In the genomic region with DNA sequence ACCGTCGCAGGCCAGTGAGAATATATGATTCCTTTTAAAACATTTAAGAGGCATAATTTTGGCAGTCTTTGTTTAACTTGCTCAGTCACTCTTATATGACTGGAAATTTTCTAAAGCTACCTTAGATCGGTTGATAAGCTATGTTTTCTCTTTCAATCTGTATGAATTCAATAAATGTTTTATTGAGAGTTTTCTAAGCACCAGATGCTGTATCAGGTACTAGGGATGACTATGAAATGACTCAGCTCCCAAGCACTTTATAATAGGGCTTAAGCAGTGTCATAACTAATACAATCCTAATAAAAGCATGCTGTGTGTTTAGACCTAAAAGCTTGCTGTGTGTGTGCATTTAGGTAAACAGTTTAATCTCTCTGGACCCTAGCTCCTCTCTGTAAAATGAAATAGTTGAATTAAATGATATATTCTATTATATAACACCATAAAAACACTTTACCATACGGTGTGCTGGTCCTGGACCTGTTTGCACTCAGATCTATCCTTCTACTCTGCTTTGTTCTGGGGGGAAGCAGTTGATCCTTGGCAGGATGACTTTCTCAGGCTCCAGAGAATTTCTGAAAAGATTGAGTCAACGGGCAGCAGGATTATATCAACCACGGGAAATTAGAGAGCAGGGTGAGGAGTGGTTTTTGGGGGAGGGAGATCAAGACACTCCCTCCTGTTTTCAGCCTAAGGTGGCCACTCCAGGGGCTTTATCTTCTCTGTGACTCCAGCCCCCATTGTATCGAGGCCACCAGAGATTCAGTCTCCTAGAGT, we compare ENCODE assay signal across 15 cellular contexts. TPM values are rescaled to one million over a fixed set of nuclear protein-coding genes. Genes with fewer than 3 reads are reported as not detected.
DNase-seq lines count a peak whose midpoint lies in the region; ATAC-seq, FAIRE-seq and TF ChIP-seq lines count a peak whose summit lies in the region.
"Had no signal": no experiment of that assay in that cellular context is flagged by ENCODE, and none has a peak within 500 bp of the region (broad histone marks: within the 10 kb centered on the region; RNA-seq: fewer than 3 reads in every experiment).

No MANE protein-coding gene starts in this region.

- H3K27me3 ChIP-seq in BJ (ENCODE audit: control insufficient read depth, insufficient read depth, low read length) (no peaks in the 10 kb centered on the region), brain microvascular endothelial cell (replicated peaks) (no peaks in the 10 kb centered on the region), left lung (no peaks in the 10 kb centered on the region)
- H3K27me3 ChIP-seq: ovary had no signal

- in situ Hi-C loops in brain microvascular endothelial cell (cut with HindIII; ENCODE audit: low pct_ligation_motif_present, low sequenced_read_pairs) = no loop called here

- intact Hi-C loops in left lung (cut with DNase I) = no loop called here
- intact Hi-C loops in posterior cingulate gyrus (cut with DNase I) = no loop called here

- no peaks in the 10 kb centered on the region for H3K9me3 ChIP-seq in left lung
- H3K9me3 ChIP-seq: ovary had no signal

- no peak for FAIRE-seq in frontal cortex (lab: Jason Lieb, UNC)

- POLR2A ChIA-PET in BJ (lab: Charles Lee) = no interaction called here

- H3K27ac ChIP-seq in brain microvascular endothelial cell (peak overlapping the region; percentile 70), left lung (no peak overlapping the region)
- H3K27ac ChIP-seq: ovary, WERI-Rb-1 had no signal

- H3K36me3 ChIP-seq in BJ (ENCODE audit: control insufficient read depth, insufficient read depth, low read length) (no peaks in the 10 kb centered on the region), brain microvascular endothelial cell (replicated peaks) (no peaks in the 10 kb centered on the region), left lung (no peaks in the 10 kb centered on the region)
- H3K36me3 ChIP-seq: ovary, WERI-Rb-1 had no signal

- no peaks in the 10 kb centered on the region for H3K4me1 Mint-ChIP-seq in stimulated activated naive CD8-positive, alpha-beta T cell treated with anti-CD3 and anti-CD28 coated beads, Interleukin-15, amount 100 ng/mL, for 72 hours

- H3K4me3 ChIP-seq in BJ (ENCODE audit: low read depth, low read length) (no peak overlapping the region), LNCaP clone FGC (ENCODE audit: low read depth, low read length) (no peak overlapping the region), brain microvascular endothelial cell (ENCODE audit: low read depth, low read length) (no peak overlapping the region), left lung (no peak overlapping the region)
- H3K4me3 ChIP-seq: ovary had no signal

- ATAC-seq in left lung (peak; percentile 69), GM21423 (IDR thresholded peaks at IDR 0.05; ENCODE audit: unreplicated experiment) (no peak)
- no peak for ATAC-seq in stimulated activated naive CD8-positive, alpha-beta T cell treated with anti-CD3 and anti-CD28 coated beads, Interleukin-15, amount 100 ng/mL, for 72 hours

- no peak overlapping the region for H3K27ac Mint-ChIP-seq in stimulated activated naive CD8-positive, alpha-beta T cell treated with anti-CD3 and anti-CD28 coated beads, Interleukin-15, amount 100 ng/mL, for 72 hours
- H3K27ac Mint-ChIP-seq: activated T-cell treated with anti-CD3 and anti-CD28 coated beads, Interleukin-2, amount 50 U/mL, for 24 hours had no signal

- no peaks in the 10 kb centered on the region for H3K9me3 Mint-ChIP-seq in stimulated activated naive CD8-positive, alpha-beta T cell treated with anti-CD3 and anti-CD28 coated beads, Interleukin-15, amount 100 ng/mL, for 72 hours
- H3K9me3 Mint-ChIP-seq: activated T-cell treated with anti-CD3 and anti-CD28 coated beads, Interleukin-2, amount 50 U/mL, for 24 hours had no signal

- DNase-seq in BJ (ENCODE audit: low read depth) (peak; percentile 55), LNCaP clone FGC (ENCODE audit: low read depth) (peak; percentile 42), brain microvascular endothelial cell (no peak), left lung (no peak), posterior cingulate gyrus (no peak), frontal cortex (ENCODE audit: low spot score in 2 of 2) (no peak)
- no peak for DNase-seq in stimulated activated naive CD8-positive, alpha-beta T cell treated with anti-CD3 and anti-CD28 coated beads, Interleukin-15, amount 100 ng/mL, for 72 hours
- DNase-seq: activated T-cell treated with anti-CD3 and anti-CD28 coated beads, Interleukin-2, amount 50 U/mL, for 24 hours; NCI-H1048; NCI-H524 treated with DMSO at 0.1 percent for 48 hours; ovary; WERI-Rb-1 had no signal

- no peaks in the 10 kb centered on the region for H3K4me1 ChIP-seq in left lung

- no peaks in the 10 kb centered on the region for H3K27me3 Mint-ChIP-seq in stimulated activated naive CD8-positive, alpha-beta T cell treated with anti-CD3 and anti-CD28 coated beads, Interleukin-15, amount 100 ng/mL, for 72 hours
- H3K27me3 Mint-ChIP-seq: activated T-cell treated with anti-CD3 and anti-CD28 coated beads, Interleukin-2, amount 50 U/mL, for 24 hours had no signal

- H3K4me3 Mint-ChIP-seq in stimulated activated naive CD8-positive, alpha-beta T cell treated with anti-CD3 and anti-CD28 coated beads, Interleukin-15, amount 100 ng/mL, for 72 hours = no peak overlapping the region
- H3K4me3 Mint-ChIP-seq: activated T-cell treated with anti-CD3 and anti-CD28 coated beads, Interleukin-2, amount 50 U/mL, for 24 hours had no signal

- CTCF ChIA-PET in BJ (lab: Yijun Ruan, JAX) = interaction anchor here (0.8 to 1.7 kb wide), 3 partner anchors 8 to 140 kb away, joined by 3 to 4 read pairs (median 3); partner anchors contain the start of gene COBLL1

- TF ChIP-seq CTCF in BJ (IDR thresholded peaks at IDR 0.05; ENCODE audit: insufficient read depth, low read depth, low read length) (no peak), LNCaP clone FGC (IDR thresholded peaks at IDR 0.05; ENCODE audit: control insufficient read depth, extremely low read depth, insufficient read depth) (no peak), brain microvascular endothelial cell (IDR thresholded peaks at IDR 0.05; ENCODE audit: low read depth, low read length, missing control alignments) (no peak), left lung (IDR thresholded peaks at IDR 0.05) (no peak)

RNA-seq across cellular contexts. Expression of gene SLC38A11, which starts 26.1 kb away (rescaled TPM):
- polyA plus RNA-seq in BJ (2011; rRNA removed) = 59.2 and 89.4 TPM in 2 replicates
- 36.9 and 39.2 TPM in 2 replicates for polyA minus RNA-seq in BJ (2011; rRNA and poly(A)+ RNA removed)
- total RNA-seq in left lung (under 1 TPM; 0.29 to 0.63 TPM), frontal cortex (2.4 TPM)
- total RNA-seq: lung microvascular endothelial cell, SK-MEL-5 had no signal

Comparison
In these comparisons a context has a peak if more than half of its experiments do, and no peak if none do; other contexts are left out.
1. DNase-seq: peak in BJ (single experiment) and LNCaP clone FGC (single experiment); none in brain microvascular endothelial cell (single experiment), left lung (0 of 2), posterior cingulate gyrus (0 of 10), frontal cortex (0 of 2) and stimulated activated naive CD8-positive, alpha-beta T cell treated with anti-CD3 and anti-CD28 coated beads, Interleukin-15, amount 100 ng/mL, for 72 hours (0 of 2).